ENCODE assay signal across 8 cellular contexts in genomic region chr19:13839193-13839937, GRCh38. TPM values are rescaled to one million over a fixed set of nuclear protein-coding genes. Genes with fewer than 3 reads are reported as not detected.
A peak's percentile ranks its signal among the peaks of the same experiment; 100 is the strongest.
DNase-seq lines count a peak whose midpoint lies in the region; ATAC-seq, FAIRE-seq and TF ChIP-seq lines count a peak whose summit lies in the region.

No MANE protein-coding gene starts in this region.

- H3K4me1 Mint-ChIP-seq in activated T-helper 1 cell treated with anti-CD3 and anti-CD28 coated beads, Interleukin-12 subunit alpha, Interleukin-12 subunit beta, Interleukin-2, Interleukin-4 antibody, amounts not matched to agents 30 ng/mL and 10 ng/mL and 1 ng/mL, durations not matched to agents 14 hours and 24 hours and 36 hours (ENCODE audit: low read depth), result peaks cover 36% of the 10 kb centered on the region

- in situ Hi-C loops in transverse colon (cut with MboI; ENCODE audit: low pct_ligation_motif_present in 1 of 4, low pct_unique_long_range_greater_than_20kb in 1 of 4, low sequenced_read_pairs in 3 of 4), result no loop called here

- H3K4me3 Mint-ChIP-seq in activated T-helper 1 cell treated with anti-CD3 and anti-CD28 coated beads, Interleukin-12 subunit alpha, Interleukin-12 subunit beta, Interleukin-2, Interleukin-4 antibody, amounts not matched to agents 30 ng/mL and 10 ng/mL and 1 ng/mL, durations not matched to agents 14 hours and 24 hours and 36 hours, result peak overlapping the region; percentile 93

- WGBS in pancreas, 2 donors, result 43 to 53% methylated on average over 30 to 31 of the region's 31 CpGs
- 7% methylated on average over 20 of the region's 31 CpGs; no CpG with 5 or more reads in 1 of the 2 donors for WGBS in transverse colon (ENCODE audit: low coverage in 1 of 2), 2 donors

- H3K9me3 Mint-ChIP-seq in activated T-helper 1 cell treated with anti-CD3 and anti-CD28 coated beads, Interleukin-12 subunit alpha, Interleukin-12 subunit beta, Interleukin-2, Interleukin-4 antibody, amounts not matched to agents 30 ng/mL and 10 ng/mL and 1 ng/mL, durations not matched to agents 14 hours and 24 hours and 36 hours, result no peaks in the 10 kb centered on the region

- ATAC-seq in HG02642 (IDR thresholded peaks at IDR 0.05; ENCODE audit: poor library complexity, unreplicated experiment) (peak; percentile 37), pancreas (peak; percentile 14 to 57 (median 49))

- H3K36me3 Mint-ChIP-seq in activated T-helper 1 cell treated with anti-CD3 and anti-CD28 coated beads, Interleukin-12 subunit alpha, Interleukin-12 subunit beta, Interleukin-2, Interleukin-4 antibody, amounts not matched to agents 30 ng/mL and 10 ng/mL and 1 ng/mL, durations not matched to agents 14 hours and 24 hours and 36 hours (ENCODE audit: low read depth), result peaks cover 17% of the 10 kb centered on the region

- no peak for FAIRE-seq in pancreas (lab: Jason Lieb, UNC)

- H3K27me3 Mint-ChIP-seq in activated T-helper 1 cell treated with anti-CD3 and anti-CD28 coated beads, Interleukin-12 subunit alpha, Interleukin-12 subunit beta, Interleukin-2, Interleukin-4 antibody, amounts not matched to agents 30 ng/mL and 10 ng/mL and 1 ng/mL, durations not matched to agents 14 hours and 24 hours and 36 hours (ENCODE audit: insufficient read depth), result no peaks in the 10 kb centered on the region

- H3K27me3 ChIP-seq in pancreas (no peaks in the 10 kb centered on the region), transverse colon (no peaks in the 10 kb centered on the region)

- H3K9me3 ChIP-seq in pancreas (no peaks in the 10 kb centered on the region), transverse colon (no peaks in the 10 kb centered on the region)

- peak overlapping the region; percentile 75 for H3K4me3 ChIP-seq in GM12864 (ENCODE audit: low read depth, low read length)
- H3K4me3 ChIP-seq in fibroblast of pulmonary artery (replicated peaks; ENCODE audit: low read depth, low read length), result peak overlapping the region; percentile 88
- peak overlapping the region in 3 of 4 donors; percentile 11 to 97 (median 92) for H3K4me3 ChIP-seq in pancreas
- H3K4me3 ChIP-seq in transverse colon, result peak overlapping the region; percentile 43 to 97 (median 82)

- H3K27ac ChIP-seq in pancreas, result peak overlapping the region; percentile 33 to 97 (median 85)
- H3K27ac ChIP-seq in transverse colon, result peak overlapping the region; percentile 99 to 100 (median 100)

- intact Hi-C loops in activated T-helper 1 cell treated with anti-CD3 and anti-CD28 coated beads, Interleukin-12 subunit alpha, Interleukin-12 subunit beta, Interleukin-2, Interleukin-4 antibody, amounts not matched to agents 30 ng/mL and 10 ng/mL and 1 ng/mL, durations not matched to agents 14 hours and 24 hours and 36 hours (cut with micrococcal nuclease), result loop anchor here (1.0 to 5.0 kb wide), 9 partner anchors 8 to 687 kb away; partner anchors contain the start of genes ADGRE5, C19orf53, IER2 and STX10
- intact Hi-C loops in pancreas (cut with DNase I), result no loop called here
- intact Hi-C loops in transverse colon (cut with DNase I; ENCODE audit: low total_unique reads), result no loop called here

- DNase-seq in GM12864 (ENCODE audit: low read depth) (peak; percentile 59), RPMI7951 (ENCODE audit: low read depth) (peak; percentile 96), fibroblast of pulmonary artery (ENCODE audit: low read depth) (peak; percentile 86), pancreas (peak; percentile 64 to 86 (median 75)), transverse colon (peak; percentile 88), 8988T (no peak)
- peak; percentile 79 for DNase-seq in activated T-helper 1 cell treated with anti-CD3 and anti-CD28 coated beads, Interleukin-12 subunit alpha, Interleukin-12 subunit beta, Interleukin-2, Interleukin-4 antibody, amounts not matched to agents 30 ng/mL and 10 ng/mL and 1 ng/mL, durations not matched to agents 14 hours and 24 hours and 36 hours (ENCODE audit: low spot score)

- peak overlapping the region; percentile 99 for H3K27ac Mint-ChIP-seq in activated T-helper 1 cell treated with anti-CD3 and anti-CD28 coated beads, Interleukin-12 subunit alpha, Interleukin-12 subunit beta, Interleukin-2, Interleukin-4 antibody, amounts not matched to agents 30 ng/mL and 10 ng/mL and 1 ng/mL, durations not matched to agents 14 hours and 24 hours and 36 hours

- H3K36me3 ChIP-seq in pancreas, result peaks cover 0 to 11% (median 0%) of the 10 kb centered on the region in 3 donors
- H3K36me3 ChIP-seq in transverse colon, result no peaks in the 10 kb centered on the region

- H3K4me1 ChIP-seq in pancreas (peaks cover 6 to 27% (median 8%) of the 10 kb centered on the region in 3 donors), transverse colon (peaks cover 29 to 80% (median 59%) of the 10 kb centered on the region in 4 donors)

- TF ChIP-seq EP300 in transverse colon (IDR thresholded peaks at IDR 0.05; ENCODE audit: low read depth), result peak; percentile 8

- TF ChIP-seq CTCF in GM12864 (IDR thresholded peaks at IDR 0.05; ENCODE audit: low read depth, low read length, missing control alignments) (no peak), fibroblast of pulmonary artery (IDR thresholded peaks at IDR 0.05; ENCODE audit: low read length, missing control alignments) (no peak), pancreas (IDR thresholded peaks at IDR 0.05) (no peak), transverse colon (IDR thresholded peaks at IDR 0.05) (peak in 1 of 5 experiments; percentile 4)

- TF ChIP-seq POLR2A in transverse colon (IDR thresholded peaks at IDR 0.05), result peak; percentile 27

RNA-seq across cellular contexts. Expression of gene NANOS3, which starts 37.6 kb away (rescaled TPM):
- total RNA-seq in RPMI7951 (2014; rRNA removed; shearing (Covaris generic)), result 1.3 TPM in 1 of 2 replicates, not detected in the other
- total RNA-seq in activated T-helper 1 cell treated with anti-CD3 and anti-CD28 coated beads, Interleukin-12 subunit alpha, Interleukin-12 subunit beta, Interleukin-2, Interleukin-4 antibody, amounts not matched to agents 30 ng/mL and 10 ng/mL and 1 ng/mL, durations not matched to agents 14 hours and 24 hours and 36 hours, result 1.5 and 3.1 TPM in 2 replicates
- total RNA-seq in pancreas (1 to 10 TPM in 1 of 6 donors, under 1 TPM in 3, not detected in 2; 0.39 to 1.4 (median 0.62) TPM), transverse colon (not detected)
- polyA plus RNA-seq in pancreas, result 1 to 10 TPM in 1 of 2 donors, under 1 TPM in 1; 0.65 to 3.1 TPM

RNA-seq across cellular contexts. Expression of gene ZSWIM4, which starts 44.1 kb away (rescaled TPM):
- total RNA-seq in RPMI7951 (2014; rRNA removed; shearing (Covaris generic)), result 2.8 TPM in 2 replicates
- total RNA-seq in activated T-helper 1 cell treated with anti-CD3 and anti-CD28 coated beads, Interleukin-12 subunit alpha, Interleukin-12 subunit beta, Interleukin-2, Interleukin-4 antibody, amounts not matched to agents 30 ng/mL and 10 ng/mL and 1 ng/mL, durations not matched to agents 14 hours and 24 hours and 36 hours, result 7.6 and 7.9 TPM in 2 replicates
- total RNA-seq in pancreas, result 1 to 10 TPM; 1.9 to 9.3 (median 3.4) TPM
- polyA plus RNA-seq in pancreas, result 1 to 10 TPM; 3.9 to 5.5 TPM
- total RNA-seq in transverse colon, result 1 to 10 TPM; 2.3 to 5.1 (median 2.9) TPM
